In the genomic region with DNA sequence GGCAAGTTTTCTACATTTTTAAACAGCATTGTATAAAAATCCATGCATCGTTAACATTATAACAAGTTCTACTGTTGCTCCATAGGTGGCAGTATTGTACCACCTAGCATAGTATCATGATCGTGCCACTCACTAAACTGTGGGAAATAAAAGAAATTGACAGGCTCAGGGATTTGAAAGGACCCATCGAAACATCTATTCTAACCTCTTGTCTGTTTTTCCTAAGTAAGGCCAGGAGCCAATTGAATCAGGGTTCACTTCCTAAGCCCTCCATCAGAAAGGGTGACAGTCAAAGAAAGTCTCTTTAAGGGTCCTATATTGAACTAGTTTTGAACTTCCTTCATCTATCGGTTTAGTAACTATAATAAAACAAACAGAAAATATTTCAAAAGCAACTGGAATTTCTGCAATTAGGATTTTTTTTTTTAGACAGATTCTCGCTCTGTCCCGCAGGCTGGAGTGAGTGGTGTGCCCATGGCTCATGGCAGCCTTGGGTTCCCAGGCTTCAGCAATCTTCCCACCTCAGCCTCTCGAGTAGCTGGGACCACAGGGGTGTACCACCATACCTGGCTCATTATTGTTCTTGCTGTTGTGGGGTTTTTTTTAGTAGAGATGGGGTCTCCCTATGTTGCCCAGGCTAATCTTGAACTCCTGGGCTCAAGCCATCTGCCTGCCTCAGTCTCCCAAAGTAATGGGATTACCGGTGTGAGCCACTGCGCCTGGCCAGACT, we compare ENCODE assay signal across 9 cellular contexts. TPM values are rescaled to one million over a fixed set of nuclear protein-coding genes. Genes with fewer than 3 reads are reported as not detected.
DNase-seq lines count a peak whose midpoint lies in the region; ATAC-seq and TF ChIP-seq lines count a peak whose summit lies in the region.
"Had no signal": no experiment of that assay in that cellular context is flagged by ENCODE, and none has a peak within 500 bp of the region (broad histone marks: within the 10 kb centered on the region; RNA-seq: fewer than 3 reads in every experiment).

No MANE protein-coding gene starts in this region.

- intact Hi-C loops in activated B cell treated with CpG ODN at 0.5 μM for 24 hours (cut with micrococcal nuclease): loop anchor here (1.0 to 10.0 kb wide), 8 partner anchors 136 to 783 kb away; no protein-coding TSS in a partner anchor

- H3K4me1 Mint-ChIP-seq in activated B cell treated with CpG ODN at 0.5 μM for 24 hours: peaks cover 2% of the 10 kb centered on the region

- H3K4me3 ChIP-seq in AG04449 (ENCODE audit: low read depth, low read length) (no peak overlapping the region), HAP-1 (no peak overlapping the region), NB4 (ENCODE audit: low read depth, low read length) (no peak overlapping the region), cardiac muscle cell (no peak overlapping the region), retinal pigment epithelial cell (ENCODE audit: low read length) (no peak overlapping the region)

- CTCF ChIA-PET in AG04449 (lab: Yijun Ruan, JAX): interaction anchor here (0.6 to 4.6 kb wide), 27 partner anchors 8 to 632 kb away, joined by 3 to 46 read pairs (median 3); no protein-coding TSS in a partner anchor
- CTCF ChIA-PET in activated B cell treated with CpG ODN at 0.5 μM for 24 hours (lab: Charles Lee): interaction anchor here (0.9 to 3.0 kb wide), 8 partner anchors 70 to 591 kb away, joined by 3 to 12 read pairs (median 3); no protein-coding TSS in a partner anchor

- peak; percentile 62 for TF ChIP-seq CTCF in AG04449 (IDR thresholded peaks at IDR 0.05; ENCODE audit: insufficient read depth, low read length, missing control alignments)
- peak; percentile 41 for TF ChIP-seq CTCF in NB4 (IDR thresholded peaks at IDR 0.05; ENCODE audit: low read depth, low read length)
- peak; percentile 53 for TF ChIP-seq CTCF in activated B cell treated with CpG ODN at 0.5 μM for 24 hours (IDR thresholded peaks at IDR 0.05)
- TF ChIP-seq CTCF in cardiac muscle cell (IDR thresholded peaks at IDR 0.05; ENCODE audit: low read depth, low read length): peak; percentile 76
- peak; percentile 73 for TF ChIP-seq CTCF in retinal pigment epithelial cell (conservative IDR thresholded peaks at IDR 0.05; ENCODE audit: low read depth, low read length)

- POLR2A ChIA-PET in AG04449 (lab: Yijun Ruan, JAX): no interaction called here
- POLR2A ChIA-PET in activated B cell treated with CpG ODN at 0.5 μM for 24 hours (lab: Charles Lee): no interaction called here

- H3K4me3 Mint-ChIP-seq in activated B cell treated with CpG ODN at 0.5 μM for 24 hours: no peak overlapping the region
- H3K4me3 Mint-ChIP-seq: T-helper 1 cell treated with Interleukin-12 subunit alpha and Interleukin-12 subunit beta and Interleukin-4 antibody, amounts not matched to agents 30 μg/mL and 1 μg/mL, for 36 hours had no signal

- peaks cover 21% of the 10 kb centered on the region for H3K4me1 ChIP-seq in HAP-1
- no peaks in the 10 kb centered on the region for H3K4me1 ChIP-seq in cardiac muscle cell (ENCODE audit: low read depth)

- H3K27me3 ChIP-seq in HAP-1 (ENCODE audit: low read depth): no peaks in the 10 kb centered on the region
- H3K27me3 ChIP-seq in cardiac muscle cell: no peaks in the 10 kb centered on the region

- no peaks in the 10 kb centered on the region for H3K36me3 Mint-ChIP-seq in activated B cell treated with CpG ODN at 0.5 μM for 24 hours (ENCODE audit: low read depth)

- no peak overlapping the region for H3K27ac ChIP-seq in cardiac muscle cell

- H3K36me3 ChIP-seq in HAP-1 (replicated peaks): peaks cover 9% of the 10 kb centered on the region; the same call in 1 of the 2 replicates
- H3K36me3 ChIP-seq in cardiac muscle cell: peaks cover 9% of the 10 kb centered on the region

- H3K27me3 Mint-ChIP-seq in activated B cell treated with CpG ODN at 0.5 μM for 24 hours: no peaks in the 10 kb centered on the region

- TF ChIP-seq POLR2A in NB4 (IDR thresholded peaks at IDR 0.05; ENCODE audit: extremely low read depth, insufficient read length): no peak

- no peaks in the 10 kb centered on the region for H3K9me3 Mint-ChIP-seq in activated B cell treated with CpG ODN at 0.5 μM for 24 hours
- H3K9me3 Mint-ChIP-seq: T-helper 1 cell treated with Interleukin-12 subunit alpha and Interleukin-12 subunit beta and Interleukin-4 antibody, amounts not matched to agents 30 μg/mL and 1 μg/mL, for 36 hours had no signal

- in situ Hi-C loops in HAP-1 (cut with MboI; ENCODE audit: low sequenced_read_pairs): loop anchor here (10.0 to 25.0 kb wide), 2 partner anchors 530 to 627 kb away; partner anchors contain the start of gene CACNB2

- no peak for DNase-seq in AG04449 (ENCODE audit: low read depth, low spot score)
- DNase-seq in ELR (ENCODE audit: low read depth): peak; percentile 72
- DNase-seq in HAP-1 (ENCODE audit: low spot score in 2 of 2): peak; percentile 37 to 86
- peak; percentile 63 for DNase-seq in NB4 (ENCODE audit: low read depth)
- DNase-seq in activated B cell treated with CpG ODN at 0.5 μM for 24 hours: no peak
- peak; percentile 63 to 70 for DNase-seq in cardiac muscle cell (ENCODE audit: low read depth in 1 of 2, low spot score in 1 of 2)
- DNase-seq in retinal pigment epithelial cell (ENCODE audit: low read depth): peak; percentile 20

- ATAC-seq in activated B cell treated with CpG ODN at 0.5 μM for 24 hours (ENCODE audit: low read depth) (peak; percentile 78), GM18861 (IDR thresholded peaks at IDR 0.05; ENCODE audit: unreplicated experiment) (no peak)

- H3K27ac Mint-ChIP-seq in activated B cell treated with CpG ODN at 0.5 μM for 24 hours: no peak overlapping the region
- H3K27ac Mint-ChIP-seq: T-helper 1 cell treated with Interleukin-12 subunit alpha and Interleukin-12 subunit beta and Interleukin-4 antibody, amounts not matched to agents 30 μg/mL and 1 μg/mL, for 36 hours had no signal

- H3K9me3 ChIP-seq in HAP-1 (no peaks in the 10 kb centered on the region), cardiac muscle cell (ENCODE audit: low read depth) (no peaks in the 10 kb centered on the region)

RNA-seq across cellular contexts. Expression of gene HACD1, which starts 9.4 kb away (rescaled TPM):
- 1.8 and 2.6 TPM in 2 replicates for total RNA-seq in activated B cell treated with CpG ODN at 0.5 μM for 24 hours
- total RNA-seq in cardiac muscle cell: 141 and 226 TPM in 2 replicates
- 279 and 449 TPM in 2 replicates for polyA plus RNA-seq in cardiac muscle cell

RNA-seq across cellular contexts. Expression of gene STAM, which starts 36.2 kb away (rescaled TPM):
- total RNA-seq in activated B cell treated with CpG ODN at 0.5 μM for 24 hours: 25.5 and 28.7 TPM in 2 replicates
- 22.7 and 24.1 TPM in 2 replicates for total RNA-seq in cardiac muscle cell
- 27.6 and 28.0 TPM in 2 replicates for polyA plus RNA-seq in cardiac muscle cell

Comparison
In these comparisons a context has a peak if more than half of its experiments do, and no peak if none do; other contexts are left out.
1. DNase-seq: peak in ELR (single experiment), HAP-1 (2 of 2), NB4 (single experiment), cardiac muscle cell (2 of 2) and retinal pigment epithelial cell (single experiment); none in AG04449 (single experiment) and activated B cell treated with CpG ODN at 0.5 μM for 24 hours (single experiment).
2. RNA of gene HACD1, which starts 9.4 kb away (total RNA-seq): 141 to 226 TPM in cardiac muscle cell; 1.8 to 2.6 TPM in activated B cell treated with CpG ODN at 0.5 μM for 24 hours; every median in the first group is over 10 times any median in the second.
3. Peak in every context shown above with its lines, with median percentiles within 50 percentile points of each other: CTCF ChIP-seq.